Comparison of ENCODE assay signal across 22 cellular contexts in genomic region chr20:9758752-9759151, GRCh38.
"Had no signal": no experiment of that assay in that cellular context is flagged by ENCODE, and none has a peak within 500 bp of the region (broad histone marks: within the 10 kb centered on the region; RNA-seq: fewer than 3 reads in every experiment).

No MANE protein-coding gene starts in this region.

- H3K4me3 ChIP-seq: SJSA1 had no signal

- H3K27me3 ChIP-seq: SJSA1 had no signal

- H3K36me3 Mint-ChIP-seq: T-cell had no signal

- ATAC-seq: T-cell had no signal

- H3K4me1 Mint-ChIP-seq: T-cell had no signal

- H3K4me2 ChIP-seq: SK-N-SH had no signal

- H3K4me3 Mint-ChIP-seq: T-cell had no signal

- H3K9me2 ChIP-seq: SK-N-SH had no signal

- H3K27me3 Mint-ChIP-seq: T-cell had no signal

- H3K27ac Mint-ChIP-seq: T-cell had no signal

- H3K36me3 ChIP-seq: SJSA1 had no signal

- DNase-seq: KBM-7, NCI-H1092, NCI-H1105 treated with DMSO at 0.1 percent for 48 hours, NCI-H1417 treated with DMSO at 0.1 percent for 48 hours, NCI-H146, NCI-H1694 treated with DMSO at 0.1 percent for 48 hours, NCI-H1930, NCI-H2081, NCI-H2107, NCI-H2171 treated with DMSO at 0.1 percent for 48 hours, NCI-H345, NCI-H446 treated with DMSO at 0.1 percent for 48 hours, NCI-H510A treated with DMSO at 0.1 percent for 48 hours, NCI-H526, NCI-H82, Right ventricle myocardium superior, RPMI8226, SIG-M5, SK-N-SH, SW 1271, T-cell had no signal

- H3K4me1 ChIP-seq: SJSA1 had no signal

- H3K27ac ChIP-seq: SJSA1 had no signal
